In genomic region chr19:14073232-14073924, GRCh38 we compare ENCODE assay signal across 9 cellular contexts. TPM values are rescaled to one million over a fixed set of nuclear protein-coding genes. Genes with fewer than 3 reads are reported as not detected.
DNase-seq lines count a peak whose midpoint lies in the region; TF ChIP-seq lines count a peak whose summit lies in the region.
"Had no signal": no experiment of that assay in that cellular context is flagged by ENCODE, and none has a peak within 500 bp of the region (broad histone marks: within the 10 kb centered on the region; RNA-seq: fewer than 3 reads in every experiment).

No MANE protein-coding gene starts in this region.

- peaks cover 0 to 9% (median 0%) of the 10 kb centered on the region in 11 experiments; a peak in 6 of 22 replicates for H4K20me1 ChIP-seq in BLaER1 treated with 17β-estradiol and CSF1 and Interleukin-3, amounts not matched to agents 10 nM and 100 nM
- H4K20me1 ChIP-seq in osteoblast (ENCODE audit: insufficient read depth, low read length) = no peaks in the 10 kb centered on the region

- H3K79me2 ChIP-seq in osteoblast (ENCODE audit: insufficient read depth, low read length) = no peaks in the 10 kb centered on the region

- peaks cover 14% of the 10 kb centered on the region for H3K4me1 Mint-ChIP-seq in activated naive CD4-positive, alpha-beta T cell treated with anti-CD3 and anti-CD28 coated beads, Interleukin-2, amount 50 U/mL, for 24 hours
- no peaks in the 10 kb centered on the region for H3K4me1 Mint-ChIP-seq in glutamatergic neuron (ENCODE audit: low read depth, unreplicated experiment)

- intact Hi-C loops in thyroid gland (cut with DNase I) = loop anchor here (5.0 kb wide), 1 partner anchor 116 kb away; no protein-coding TSS in a partner anchor

- peak overlapping the region; percentile 95 for H3K4me3 Mint-ChIP-seq in activated naive CD4-positive, alpha-beta T cell treated with anti-CD3 and anti-CD28 coated beads, Interleukin-2, amount 50 U/mL, for 24 hours
- H3K4me3 Mint-ChIP-seq in glutamatergic neuron (ENCODE audit: unreplicated experiment) = peak overlapping the region; percentile 97

- peak overlapping the region; percentile 90 to 100 (median 99) for H3K4me2 ChIP-seq in BLaER1 treated with 17β-estradiol and CSF1 and Interleukin-3, amounts not matched to agents 10 nM and 100 nM
- H3K4me2 ChIP-seq in osteoblast (ENCODE audit: insufficient read depth, low read length) = peak overlapping the region; percentile 96

- H3K4me1 ChIP-seq in BLaER1 treated with 17β-estradiol and CSF1 and Interleukin-3, amounts not matched to agents 10 nM and 100 nM = peaks cover 41 to 66% (median 51%) of the 10 kb centered on the region in 10 experiments
- peaks cover 19% of the 10 kb centered on the region; the same call in 1 of the 2 replicates for H3K4me1 ChIP-seq in HUES6 (ENCODE audit: control insufficient read depth, insufficient read depth, low read length)
- H3K4me1 ChIP-seq in SJSA1 (replicated peaks) = peaks cover 36% of the 10 kb centered on the region
- H3K4me1 ChIP-seq in osteoblast (ENCODE audit: insufficient read depth, low read length) = peaks cover 15% of the 10 kb centered on the region
- H3K4me1 ChIP-seq in thyroid gland = peaks cover 15 to 19% of the 10 kb centered on the region in 2 donors

- H3K27ac ChIP-seq in BLaER1 treated with 17β-estradiol and CSF1 and Interleukin-3, amounts not matched to agents 10 nM and 100 nM = peak overlapping the region in 6 of 11 experiments; percentile 17 to 55 (median 45); a peak in 8 of 22 replicates
- no peak overlapping the region for H3K27ac ChIP-seq in HUES6 (ENCODE audit: low read depth, low read length)
- H3K27ac ChIP-seq in SJSA1 = no peak overlapping the region
- no peak overlapping the region for H3K27ac ChIP-seq in osteoblast (ENCODE audit: low read depth, low read length)
- peak overlapping the region; percentile 67 to 90 (median 85) for H3K27ac ChIP-seq in thyroid gland

- peak overlapping the region; percentile 58 to 87 (median 68) for H3K4me3 ChIP-seq in BLaER1 treated with 17β-estradiol and CSF1 and Interleukin-3, amounts not matched to agents 10 nM and 100 nM
- peak overlapping the region; percentile 70 for H3K4me3 ChIP-seq in HUES6 (ENCODE audit: low read depth, low read length)
- H3K4me3 ChIP-seq in SJSA1 = peak overlapping the region; percentile 52
- peak overlapping the region; percentile 86 for H3K4me3 ChIP-seq in osteoblast (ENCODE audit: insufficient read depth, low read length)
- H3K4me3 ChIP-seq in thyroid gland (replicated peaks in 1 of 3) = peak overlapping the region; percentile 35 to 64 (median 38)

- H3K36me3 Mint-ChIP-seq in activated naive CD4-positive, alpha-beta T cell treated with anti-CD3 and anti-CD28 coated beads, Interleukin-2, amount 50 U/mL, for 24 hours = no peaks in the 10 kb centered on the region
- H3K36me3 Mint-ChIP-seq in glutamatergic neuron (ENCODE audit: unreplicated experiment) = no peaks in the 10 kb centered on the region

- TF ChIP-seq CTCF in glutamatergic neuron (IDR thresholded peaks at IDR 0.05; ENCODE audit: partially characterized antibody, unreplicated experiment) (peak; percentile 35), osteoblast (IDR thresholded peaks at IDR 0.05; ENCODE audit: extremely low read depth, low read depth, low read length) (no peak), thyroid gland (IDR thresholded peaks at IDR 0.05) (peak in 3 of 6 experiments; percentile 81 to 94 (median 89))

- H3K27me3 Mint-ChIP-seq in activated naive CD4-positive, alpha-beta T cell treated with anti-CD3 and anti-CD28 coated beads, Interleukin-2, amount 50 U/mL, for 24 hours = no peaks in the 10 kb centered on the region
- peaks cover 12% of the 10 kb centered on the region for H3K27me3 Mint-ChIP-seq in glutamatergic neuron (ENCODE audit: unreplicated experiment)

- TF ChIP-seq POLR2A in thyroid gland (IDR thresholded peaks at IDR 0.05) = peak in 1 of 2 donors; percentile 56

- peak overlapping the region; percentile 84 for H3K27ac Mint-ChIP-seq in activated naive CD4-positive, alpha-beta T cell treated with anti-CD3 and anti-CD28 coated beads, Interleukin-2, amount 50 U/mL, for 24 hours
- H3K27ac Mint-ChIP-seq in glutamatergic neuron (ENCODE audit: unreplicated experiment) = no peak overlapping the region

- peaks cover 15 to 38% (median 34%) of the 10 kb centered on the region in 11 experiments; a peak in 21 of 22 replicates for H3K27me3 ChIP-seq in BLaER1 treated with 17β-estradiol and CSF1 and Interleukin-3, amounts not matched to agents 10 nM and 100 nM
- peaks cover 55% of the 10 kb centered on the region for H3K27me3 ChIP-seq in HUES6 (ENCODE audit: control insufficient read depth, insufficient read depth, low read length)
- H3K27me3 ChIP-seq in SJSA1 (replicated peaks) = peaks cover 25% of the 10 kb centered on the region
- no peaks in the 10 kb centered on the region for H3K27me3 ChIP-seq in osteoblast (ENCODE audit: insufficient read depth, low read length)
- H3K27me3 ChIP-seq in thyroid gland = no peaks in the 10 kb centered on the region

- WGBS in thyroid gland, 2 donors = 0 to 9% methylated on average over 3 to 8 of the region's 108 CpGs

- no peaks in the 10 kb centered on the region for H3K9me3 Mint-ChIP-seq in activated naive CD4-positive, alpha-beta T cell treated with anti-CD3 and anti-CD28 coated beads, Interleukin-2, amount 50 U/mL, for 24 hours
- H3K9me3 Mint-ChIP-seq in glutamatergic neuron (ENCODE audit: unreplicated experiment) = peaks cover 3% of the 10 kb centered on the region

- H3K9ac ChIP-seq in BLaER1 treated with 17β-estradiol and CSF1 and Interleukin-3, amounts not matched to agents 10 nM and 100 nM = peak overlapping the region; percentile 48 to 80 (median 72)
- H3K9ac ChIP-seq in HUES6 (ENCODE audit: low read length) = peak overlapping the region; percentile 50

- no peaks in the 10 kb centered on the region for H3K9me3 ChIP-seq in BLaER1 treated with 17β-estradiol and CSF1 and Interleukin-3, amounts not matched to agents 10 nM and 100 nM (replicated peaks in 1 of 11)
- H3K9me3 ChIP-seq in HUES6 (ENCODE audit: control insufficient read depth, insufficient read depth, low read depth, low read length) (no peaks in the 10 kb centered on the region), SJSA1 (replicated peaks) (peaks cover 11% of the 10 kb centered on the region), osteoblast (ENCODE audit: low read depth, low read length) (no peaks in the 10 kb centered on the region), thyroid gland (no peaks in the 10 kb centered on the region)

- DNase-seq in GM19238 (ENCODE audit: insufficient read length, low spot score) = peak; percentile 74
- peak; percentile 52 to 75 for DNase-seq in SJSA1 (ENCODE audit: low read depth in 1 of 2, low spot score in 2 of 2)
- peak; percentile 81 for DNase-seq in glutamatergic neuron
- DNase-seq in osteoblast (ENCODE audit: insufficient read length, low spot score, missing footprints) = peak; percentile 96
- DNase-seq in thyroid gland = peak; percentile 81 to 83

- no peaks in the 10 kb centered on the region for H3K36me3 ChIP-seq in BLaER1 treated with 17β-estradiol and CSF1 and Interleukin-3, amounts not matched to agents 10 nM and 100 nM
- H3K36me3 ChIP-seq in HUES6 (ENCODE audit: control insufficient read depth, insufficient read depth, low read length) = no peaks in the 10 kb centered on the region
- H3K36me3 ChIP-seq in SJSA1 = no peaks in the 10 kb centered on the region
- no peaks in the 10 kb centered on the region for H3K36me3 ChIP-seq in osteoblast (ENCODE audit: insufficient read depth, low read length)
- no peaks in the 10 kb centered on the region for H3K36me3 ChIP-seq in thyroid gland

- H2AFZ ChIP-seq in osteoblast (ENCODE audit: low read length) = peak overlapping the region; percentile 76

RNA-seq across cellular contexts. Expression of gene MISP3, which starts 0.8 kb away (rescaled TPM):
- 0.34 TPM in 1 of 2 replicates, not detected in the other for total RNA-seq in SJSA1 (2014; rRNA removed; shearing (Covaris generic))
- 2.2 TPM for total RNA-seq in glutamatergic neuron (ENCODE audit: unreplicated experiment)
- total RNA-seq in osteoblast = 0.59 and 1.1 TPM in 2 replicates
- total RNA-seq in thyroid gland = 1 to 10 TPM; 7.9 to 9.9 (median 9.1) TPM

RNA-seq across cellular contexts. Expression of gene PALM3, which starts 11.5 kb away (rescaled TPM):
- total RNA-seq in SJSA1 (2014; rRNA removed; shearing (Covaris generic)) = not detected in 2 replicates
- total RNA-seq in glutamatergic neuron (ENCODE audit: unreplicated experiment) (6.7 TPM), osteoblast (not detected in 2 replicates), thyroid gland (1 to 10 TPM; 4.8 to 9.6 (median 6.8) TPM)
- total RNA-seq: T-helper 1 cell treated with Interleukin-12 subunit alpha and Interleukin-12 subunit beta and Interleukin-4 antibody, amounts not matched to agents 30 ng/mL and 1 ng/mL, for 36 hours had no signal

RNA-seq across cellular contexts. Expression of gene C19orf67, which starts 12.2 kb away (rescaled TPM):
- total RNA-seq in SJSA1 (2014; rRNA removed; shearing (Covaris generic)) = not detected in 2 replicates
- total RNA-seq in glutamatergic neuron (ENCODE audit: unreplicated experiment) (0.71 TPM), osteoblast (not detected in 2 replicates), thyroid gland (not detected)

RNA-seq across cellular contexts. Expression of gene SAMD1, which starts 17.2 kb away (rescaled TPM):
- total RNA-seq in SJSA1 (2014; rRNA removed; shearing (Covaris generic)) = 64.1 and 130 TPM in 2 replicates
- 52.0 TPM for total RNA-seq in glutamatergic neuron (ENCODE audit: unreplicated experiment)
- 16.2 and 27.9 TPM in 2 replicates for total RNA-seq in osteoblast
- 10 to 100 TPM; 15.2 to 27.3 (median 22.7) TPM for total RNA-seq in thyroid gland

RNA-seq across cellular contexts. Expression of gene IL27RA, which starts 41.8 kb away (rescaled TPM):
- total RNA-seq in SJSA1 (2014; rRNA removed; shearing (Covaris generic)) = 2.0 and 4.0 TPM in 2 replicates
- total RNA-seq in glutamatergic neuron (ENCODE audit: unreplicated experiment) = not detected
- 1.1 and 1.2 TPM in 2 replicates for total RNA-seq in osteoblast
- total RNA-seq in thyroid gland = 1 to 10 TPM; 1.9 to 4.9 (median 3.4) TPM

Comparison
In these comparisons a context has a peak if more than half of its experiments do, and no peak if none do; other contexts are left out.
1. H3K27ac ChIP-seq: peak in BLaER1 treated with 17β-estradiol and CSF1 and Interleukin-3, amounts not matched to agents 10 nM and 100 nM (6 of 11) and thyroid gland (3 of 3); none in HUES6 (single experiment), SJSA1 (single experiment) and osteoblast (single experiment).
2. Peak in every context shown above with its lines, with median percentiles within 50 percentile points of each other: H3K4me3 ChIP-seq and DNase-seq.